1 cellular context compared by ENCODE assay signal in the genomic region with DNA sequence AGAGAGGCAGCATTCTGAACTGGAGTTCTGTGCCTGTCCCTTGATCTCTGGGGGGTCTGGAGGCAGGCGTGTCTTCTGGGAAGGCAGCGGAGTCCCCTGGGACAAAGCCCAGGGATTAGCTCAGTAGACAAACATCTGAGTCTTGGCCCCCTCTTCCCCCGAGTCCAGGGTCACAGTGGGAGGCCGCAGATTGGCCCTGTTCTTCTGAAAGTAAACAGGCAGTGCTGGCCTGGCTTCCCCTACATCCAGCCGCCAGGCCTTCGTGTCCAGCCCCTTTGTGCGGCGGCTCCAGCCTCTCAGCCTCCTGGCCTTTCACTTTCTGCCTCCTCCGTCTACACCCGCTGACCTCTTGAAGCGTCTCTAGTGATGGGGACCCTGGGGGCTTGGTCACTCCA.
TF ChIP-seq lines count a peak whose summit lies in the region.

No MANE protein-coding gene starts in this region.

TF ChIP-seq in HepG2, 621 proteins besides CTCF, POLR2A, EP300 and RAD21 (continued from another document and continues in another):
- TF ChIP-seq, protein P1, sequence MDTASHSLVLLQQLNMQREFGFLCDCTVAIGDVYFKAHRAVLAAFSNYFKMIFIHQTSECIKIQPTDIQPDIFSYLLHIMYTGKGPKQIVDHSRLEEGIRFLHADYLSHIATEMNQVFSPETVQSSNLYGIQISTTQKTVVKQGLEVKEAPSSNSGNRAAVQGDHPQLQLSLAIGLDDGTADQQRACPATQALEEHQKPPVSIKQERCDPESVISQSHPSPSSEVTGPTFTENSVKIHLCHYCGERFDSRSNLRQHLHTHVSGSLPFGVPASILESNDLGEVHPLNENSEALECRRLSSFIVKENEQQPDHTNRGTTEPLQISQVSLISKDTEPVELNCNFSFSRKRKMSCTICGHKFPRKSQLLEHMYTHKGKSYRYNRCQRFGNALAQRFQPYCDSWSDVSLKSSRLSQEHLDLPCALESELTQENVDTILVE (CRISPR knock-in tag; IDR thresholded peaks at IDR 0.05), result no peak
- TF ChIP-seq ZNF234 (CRISPR knock-in tag; conservative IDR thresholded peaks at IDR 0.05) (no peak), ZC3H4 (CRISPR knock-in tag; IDR thresholded peaks at IDR 0.05; ENCODE audit: borderline replicate concordance) (no peak), GLMP (CRISPR knock-in tag; IDR thresholded peaks at IDR 0.05; ENCODE audit: borderline replicate concordance) (no peak), ATF2 (CRISPR knock-in tag; IDR thresholded peaks at IDR 0.05) (peak; percentile 84), ZNF329 (CRISPR knock-in tag; IDR thresholded peaks at IDR 0.05; ENCODE audit: low read depth) (no peak), ZNF160 (CRISPR knock-in tag; IDR thresholded peaks at IDR 0.05) (no peak), ZNF136 (CRISPR knock-in tag; IDR thresholded peaks at IDR 0.05; ENCODE audit: low read depth) (no peak; the same call in 1 of the 2 replicates), ZNF17 (CRISPR knock-in tag; IDR thresholded peaks at IDR 0.05) (no peak), ZNF574 (CRISPR knock-in tag; IDR thresholded peaks at IDR 0.05) (peak; percentile 59), LBX2 (CRISPR knock-in tag; IDR thresholded peaks at IDR 0.05; ENCODE audit: borderline replicate concordance) (no peak), ARID4A (CRISPR knock-in tag; IDR thresholded peaks at IDR 0.05; ENCODE audit: borderline replicate concordance) (peak; percentile 73; the same call in 1 of the 2 replicates), MAFF (IDR thresholded peaks at IDR 0.05; ENCODE audit: low read depth, low read length) (no peak), RNF219 (CRISPR knock-in tag; IDR thresholded peaks at IDR 0.05) (no peak), ZNF788 (CRISPR knock-in tag; IDR thresholded peaks at IDR 0.05; ENCODE audit: borderline replicate concordance) (peak; percentile 32; the same call in 1 of the 2 replicates), KAT8 (CRISPR knock-in tag; IDR thresholded peaks at IDR 0.05) (peak; percentile 70), U2AF1 (optimal IDR thresholded peaks at IDR 0.05; ENCODE audit: low read depth, low read length) (no peak), ADNP (CRISPR knock-in tag; IDR thresholded peaks at IDR 0.05) (no peak), HCFC1 (IDR thresholded peaks at IDR 0.05; ENCODE audit: low read depth, low read length) (no peak), SMYD3 (CRISPR knock-in tag; IDR thresholded peaks at IDR 0.05) (no peak), ZNF232 (CRISPR knock-in tag; IDR thresholded peaks at IDR 0.05; ENCODE audit: borderline replicate concordance) (peak; percentile 61; the same call in 1 of the 2 replicates), HDAC2 (CRISPR knock-in tag; IDR thresholded peaks at IDR 0.05) (peak; percentile 84), ZNF326 (CRISPR knock-in tag; IDR thresholded peaks at IDR 0.05; ENCODE audit: borderline replicate concordance) (no peak), ZBTB39 (CRISPR knock-in tag; IDR thresholded peaks at IDR 0.05) (0 out of 2 replicates have a peak, but pooled peaks have one; percentile 46), MED8 (CRISPR knock-in tag; IDR thresholded peaks at IDR 0.05; ENCODE audit: insufficient replicate concordance) (no peak), ZNF367 (CRISPR knock-in tag; IDR thresholded peaks at IDR 0.05; ENCODE audit: borderline replicate concordance) (no peak), DNMT1 (CRISPR knock-in tag; IDR thresholded peaks at IDR 0.05) (no peak)
- TF ChIP-seq, protein P2, sequence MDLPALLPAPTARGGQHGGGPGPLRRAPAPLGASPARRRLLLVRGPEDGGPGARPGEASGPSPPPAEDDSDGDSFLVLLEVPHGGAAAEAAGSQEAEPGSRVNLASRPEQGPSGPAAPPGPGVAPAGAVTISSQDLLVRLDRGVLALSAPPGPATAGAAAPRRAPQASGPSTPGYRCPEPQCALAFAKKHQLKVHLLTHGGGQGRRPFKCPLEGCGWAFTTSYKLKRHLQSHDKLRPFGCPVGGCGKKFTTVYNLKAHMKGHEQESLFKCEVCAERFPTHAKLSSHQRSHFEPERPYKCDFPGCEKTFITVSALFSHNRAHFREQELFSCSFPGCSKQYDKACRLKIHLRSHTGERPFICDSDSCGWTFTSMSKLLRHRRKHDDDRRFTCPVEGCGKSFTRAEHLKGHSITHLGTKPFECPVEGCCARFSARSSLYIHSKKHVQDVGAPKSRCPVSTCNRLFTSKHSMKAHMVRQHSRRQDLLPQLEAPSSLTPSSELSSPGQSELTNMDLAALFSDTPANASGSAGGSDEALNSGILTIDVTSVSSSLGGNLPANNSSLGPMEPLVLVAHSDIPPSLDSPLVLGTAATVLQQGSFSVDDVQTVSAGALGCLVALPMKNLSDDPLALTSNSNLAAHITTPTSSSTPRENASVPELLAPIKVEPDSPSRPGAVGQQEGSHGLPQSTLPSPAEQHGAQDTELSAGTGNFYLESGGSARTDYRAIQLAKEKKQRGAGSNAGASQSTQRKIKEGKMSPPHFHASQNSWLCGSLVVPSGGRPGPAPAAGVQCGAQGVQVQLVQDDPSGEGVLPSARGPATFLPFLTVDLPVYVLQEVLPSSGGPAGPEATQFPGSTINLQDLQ (CRISPR knock-in tag; IDR thresholded peaks at IDR 0.05), result 0 out of 2 replicates have a peak, but pooled peaks have one; percentile 24
- TF ChIP-seq, protein P3, sequence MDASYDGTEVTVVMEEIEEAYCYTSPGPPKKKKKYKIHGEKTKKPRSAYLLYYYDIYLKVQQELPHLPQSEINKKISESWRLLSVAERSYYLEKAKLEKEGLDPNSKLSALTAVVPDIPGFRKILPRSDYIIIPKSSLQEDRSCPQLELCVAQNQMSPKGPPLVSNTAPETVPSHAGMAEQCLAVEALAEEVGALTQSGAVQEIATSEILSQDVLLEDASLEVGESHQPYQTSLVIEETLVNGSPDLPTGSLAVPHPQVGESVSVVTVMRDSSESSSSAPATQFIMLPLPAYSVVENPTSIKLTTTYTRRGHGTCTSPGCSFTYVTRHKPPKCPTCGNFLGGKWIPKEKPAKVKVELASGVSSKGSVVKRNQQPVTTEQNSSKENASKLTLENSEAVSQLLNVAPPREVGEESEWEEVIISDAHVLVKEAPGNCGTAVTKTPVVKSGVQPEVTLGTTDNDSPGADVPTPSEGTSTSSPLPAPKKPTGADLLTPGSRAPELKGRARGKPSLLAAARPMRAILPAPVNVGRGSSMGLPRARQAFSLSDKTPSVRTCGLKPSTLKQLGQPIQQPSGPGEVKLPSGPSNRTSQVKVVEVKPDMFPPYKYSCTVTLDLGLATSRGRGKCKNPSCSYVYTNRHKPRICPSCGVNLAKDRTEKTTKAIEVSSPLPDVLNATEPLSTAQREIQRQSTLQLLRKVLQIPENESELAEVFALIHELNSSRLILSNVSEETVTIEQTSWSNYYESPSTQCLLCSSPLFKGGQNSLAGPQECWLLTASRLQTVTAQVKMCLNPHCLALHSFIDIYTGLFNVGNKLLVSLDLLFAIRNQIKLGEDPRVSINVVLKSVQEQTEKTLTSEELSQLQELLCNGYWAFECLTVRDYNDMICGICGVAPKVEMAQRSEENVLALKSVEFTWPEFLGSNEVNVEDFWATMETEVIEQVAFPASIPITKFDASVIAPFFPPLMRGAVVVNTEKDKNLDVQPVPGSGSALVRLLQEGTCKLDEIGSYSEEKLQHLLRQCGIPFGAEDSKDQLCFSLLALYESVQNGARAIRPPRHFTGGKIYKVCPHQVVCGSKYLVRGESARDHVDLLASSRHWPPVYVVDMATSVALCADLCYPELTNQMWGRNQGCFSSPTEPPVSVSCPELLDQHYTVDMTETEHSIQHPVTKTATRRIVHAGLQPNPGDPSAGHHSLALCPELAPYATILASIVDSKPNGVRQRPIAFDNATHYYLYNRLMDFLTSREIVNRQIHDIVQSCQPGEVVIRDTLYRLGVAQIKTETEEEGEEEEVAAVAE (CRISPR knock-in tag; IDR thresholded peaks at IDR 0.05; ENCODE audit: borderline replicate concordance), result no peak
